ENCODE assay signal across 24 cellular contexts in genomic region chr7:135388616-135389015, GRCh38.
"Had no signal": no experiment of that assay in that cellular context is flagged by ENCODE, and none has a peak within 500 bp of the region (broad histone marks: within the 10 kb centered on the region; RNA-seq: fewer than 3 reads in every experiment).

No MANE protein-coding gene starts in this region.

- H3K4me2 ChIP-seq: KMS-11, SK-N-SH had no signal

- H3K9ac ChIP-seq: KMS-11, SK-N-SH had no signal

- H3K4me3 ChIP-seq: K562 had no signal

- DNase-seq: Kasumi-1; MM.1S; NCI-H1092 treated with DMSO at 0.1 percent for 48 hours; NCI-H1436; NCI-H187; NCI-H2029; NCI-H2171 treated with DMSO at 0.1 percent for 48 hours; NCI-H345; NCI-H446 treated with DMSO at 0.1 percent for 48 hours; NCI-H510A treated with DMSO at 0.1 percent for 48 hours; NCI-H526 treated with DMSO at 0.1 percent for 48 hours; NCI-H774; NK-92 treated with Interleukin-12 subunit alpha and Interleukin-12 subunit beta, amount 100 ng/mL, for 24 hours; PC-3; SHP77; SK-N-SH; SW 1271; T-cell had no signal

- H3K9me3 Mint-ChIP-seq: IgD-negative memory B cell; T-cell; T-helper 1 cell treated with Interleukin-12 subunit alpha and Interleukin-12 subunit beta and Interleukin-4 antibody, amounts not matched to agents 30 μg/mL and 1 μg/mL, for 36 hours had no signal

- H3K27ac ChIP-seq: KMS-11, RWPE1 had no signal

- H3K9me3 ChIP-seq: SK-N-SH had no signal

- H3K27ac Mint-ChIP-seq: IgD-negative memory B cell; T-cell; T-helper 1 cell treated with Interleukin-12 subunit alpha and Interleukin-12 subunit beta and Interleukin-4 antibody, amounts not matched to agents 30 μg/mL and 1 μg/mL, for 36 hours had no signal

- H3K4me3 Mint-ChIP-seq: IgD-negative memory B cell; T-cell; T-helper 1 cell treated with Interleukin-12 subunit alpha and Interleukin-12 subunit beta and Interleukin-4 antibody, amounts not matched to agents 30 μg/mL and 1 μg/mL, for 36 hours had no signal

- H3K27me3 Mint-ChIP-seq: IgD-negative memory B cell, T-cell had no signal

- ATAC-seq: K562, Panc1, PC-3, T-cell had no signal
